In genomic region chr4:8228319-8229250, GRCh38 we compare ENCODE assay signal across 8 cellular contexts.
DNase-seq lines count a peak whose midpoint lies in the region; ATAC-seq and TF ChIP-seq lines count a peak whose summit lies in the region.

No MANE protein-coding gene starts in this region.

- no peaks in the 10 kb centered on the region for H3K79me2 ChIP-seq in SU-DHL-6 (ENCODE audit: insufficient read depth, low read length)

- no peak overlapping the region; the same call in 1 of the 2 replicates for H3K9ac ChIP-seq in SU-DHL-6 (ENCODE audit: low read length)
- H3K9ac ChIP-seq in adipocyte (ENCODE audit: low read length) = no peak overlapping the region

- H3K9me3 ChIP-seq in SU-DHL-6 (ENCODE audit: insufficient read depth, low read length) = no peaks in the 10 kb centered on the region
- no peaks in the 10 kb centered on the region for H3K9me3 ChIP-seq in adipocyte (ENCODE audit: control insufficient read depth, low read length)

- no peaks in the 10 kb centered on the region for H3K27me3 ChIP-seq in SU-DHL-6 (ENCODE audit: low read length)
- H3K27me3 ChIP-seq in adipocyte (replicated peaks; ENCODE audit: control insufficient read depth, insufficient read depth, low read length) = peaks cover 5% of the 10 kb centered on the region

- H3K4me2 ChIP-seq in SU-DHL-6 (ENCODE audit: low read depth, low read length, poor library complexity, severe bottlenecking) = peak overlapping the region; percentile 29

- peaks cover 11% of the 10 kb centered on the region for H3K4me1 ChIP-seq in adipocyte (ENCODE audit: control insufficient read depth, insufficient read depth, low read length)

- TF ChIP-seq CTCF in AG09309 (IDR thresholded peaks at IDR 0.05; ENCODE audit: control insufficient read depth, insufficient read depth, low read depth, low read length, missing control alignments) (no peak), SU-DHL-6 (IDR thresholded peaks at IDR 0.05; ENCODE audit: insufficient read depth, low read length, poor library complexity, severe bottlenecking) (no peak)

- no peak overlapping the region for H3K4me3 ChIP-seq in AG09309 (ENCODE audit: control insufficient read depth, low read depth, low read length)
- H3K4me3 ChIP-seq in SU-DHL-6 (ENCODE audit: insufficient read depth, low read length, poor library complexity, severe bottlenecking) = no peak overlapping the region
- no peak overlapping the region for H3K4me3 ChIP-seq in adipocyte (ENCODE audit: low read length)

- DNase-seq in AG09309 (ENCODE audit: low read depth) (peak; percentile 53), adipocyte (ENCODE audit: low read depth) (peak; percentile 69), inferior parietal cortex (ENCODE audit: extremely low spot score) (peak; percentile 27), DMS153 (lab: John Stamatoyannopoulos, UW) (no peak)
- peak; percentile 85 for DNase-seq in stimulated activated CD4-positive, alpha-beta T cell treated with anti-CD3 and anti-CD28 coated beads, Interleukin-4, amount 100 ng/mL, for 24 hours

- ATAC-seq in GM19043 (IDR thresholded peaks at IDR 0.05; ENCODE audit: low read depth, unreplicated experiment) (peak; percentile 59), HG03342 (IDR thresholded peaks at IDR 0.05; ENCODE audit: unreplicated experiment) (peak; percentile 67)

- no peaks in the 10 kb centered on the region for H4K20me1 ChIP-seq in SU-DHL-6 (ENCODE audit: low read depth, low read length)

- peak overlapping the region; percentile 64 for H3K27ac ChIP-seq in SU-DHL-6 (ENCODE audit: low read depth, low read length)

- H3K36me3 ChIP-seq in SU-DHL-6 (ENCODE audit: low read length) (no peaks in the 10 kb centered on the region), adipocyte (ENCODE audit: control insufficient read depth, insufficient read depth, low read length, severe bottlenecking) (peaks cover 2% of the 10 kb centered on the region)

- H2AFZ ChIP-seq in SU-DHL-6 (ENCODE audit: low read depth, low read length, severe bottlenecking) = no peak overlapping the region

- 0 out of 2 replicates have a peak, but pooled peaks cover 7% of the 10 kb centered on the region for H3F3A ChIP-seq in SU-DHL-6 (ENCODE audit: insufficient read depth)

- H3K9me2 ChIP-seq in SU-DHL-6 (replicated peaks; ENCODE audit: insufficient read depth, low read length) = no peaks in the 10 kb centered on the region
